In the genomic region with DNA sequence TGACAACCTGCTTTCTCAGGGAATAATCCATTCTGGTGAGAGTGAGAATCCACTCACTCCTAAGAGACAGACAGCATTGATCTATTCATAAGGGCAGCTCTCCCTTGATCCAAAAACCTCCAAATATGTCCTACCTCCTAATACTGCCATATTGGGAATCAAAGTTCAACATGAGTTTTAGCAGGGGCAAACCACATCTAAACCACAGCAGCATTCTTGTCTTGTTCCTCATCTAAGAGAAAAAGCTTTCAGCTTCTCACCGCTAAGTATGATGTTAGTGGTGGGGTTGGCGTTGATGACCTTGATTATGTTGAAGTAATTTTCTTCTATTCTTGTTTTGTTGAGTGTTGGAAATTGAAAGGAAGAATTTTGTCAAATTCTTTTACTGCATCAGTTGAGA, we compare ENCODE assay signal across 11 cellular contexts.
"Had no signal": no experiment of that assay in that cellular context is flagged by ENCODE, and none has a peak within 500 bp of the region (broad histone marks: within the 10 kb centered on the region; RNA-seq: fewer than 3 reads in every experiment).

No MANE protein-coding gene starts in this region.

- H3K4me3 ChIP-seq: dorsolateral prefrontal cortex, left ventricle myocardium inferior, tibial nerve, uterus had no signal

- DNase-seq: activated CD4-positive, alpha-beta T cell treated with anti-CD3 and anti-CD28 coated beads, Interleukin-2, amount 50 U/mL, for 1 hour; activated gamma-delta T cell; caudate nucleus; dorsolateral prefrontal cortex; endodermal cell; foreskin melanocyte; left ventricle myocardium inferior; stimulated activated CD4-positive, alpha-beta T cell treated with anti-CD3 and anti-CD28 coated beads, Interleukin-2, amount 100 ng/mL, for 24 hours; T1000; uterus had no signal
